10 cellular contexts compared by ENCODE assay signal in genomic region chr7:22402250-22402649, GRCh38. TPM values are rescaled to one million over a fixed set of nuclear protein-coding genes. Genes with fewer than 3 reads are reported as not detected.
DNase-seq lines count a peak whose midpoint lies in the region; ATAC-seq and TF ChIP-seq lines count a peak whose summit lies in the region.
"Had no signal": no experiment of that assay in that cellular context is flagged by ENCODE, and none has a peak within 500 bp of the region (broad histone marks: within the 10 kb centered on the region; RNA-seq: fewer than 3 reads in every experiment).

No MANE protein-coding gene starts in this region.

- no peak for DNase-seq in WTC11 (ENCODE audit: low spot score)
- DNase-seq in Peyer's patch = no peak
- no peak for DNase-seq in endothelial cell (ENCODE audit: low spot score)
- DNase-seq in superior temporal gyrus (ENCODE audit: extremely low spot score) = no peak
- no peak for DNase-seq in HPDE6-E6E7 (ENCODE audit: extremely low spot score)
- DNase-seq: thyroid gland had no signal

- POLR2A ChIA-PET in WTC11 (lab: Charles Lee) = no interaction called here

- H3K4me3 ChIP-seq in BLaER1 treated with 17β-estradiol and CSF1 and Interleukin-3, amounts not matched to agents 10 nM and 100 nM = no peak overlapping the region; a peak in 2 of 20 replicates
- H3K4me3 ChIP-seq in Peyer's patch = no peak overlapping the region
- H3K4me3 ChIP-seq: thyroid gland had no signal

- H3K27ac Mint-ChIP-seq in WTC11 (peak overlapping the region; percentile 67; the same call in 1 of the 2 replicates), endothelial cell (ENCODE audit: unreplicated experiment) (no peak overlapping the region)

- H3K9ac ChIP-seq in BLaER1 treated with 17β-estradiol and CSF1 and Interleukin-3, amounts not matched to agents 10 nM and 100 nM = no peak overlapping the region

- no peak for TF ChIP-seq CTCF in WTC11 (IDR thresholded peaks at IDR 0.05)
- no peak for TF ChIP-seq CTCF in Peyer's patch (IDR thresholded peaks at IDR 0.05)
- TF ChIP-seq CTCF in endothelial cell (IDR thresholded peaks at IDR 0.05; ENCODE audit: unreplicated experiment) = no peak

- no peaks in the 10 kb centered on the region for H3K36me3 Mint-ChIP-seq in WTC11
- no peaks in the 10 kb centered on the region for H3K36me3 Mint-ChIP-seq in endothelial cell (ENCODE audit: low read depth, unreplicated experiment)

- H3K9me3 Mint-ChIP-seq in WTC11 (no peaks in the 10 kb centered on the region), endothelial cell (ENCODE audit: unreplicated experiment) (no peaks in the 10 kb centered on the region)

- H3K4me2 ChIP-seq in BLaER1 treated with 17β-estradiol and CSF1 and Interleukin-3, amounts not matched to agents 10 nM and 100 nM = peak overlapping the region; percentile 44 to 85 (median 71)

- peaks cover 0 to 4% (median 0%) of the 10 kb centered on the region in 11 experiments; a peak in 2 of 22 replicates for H3K36me3 ChIP-seq in BLaER1 treated with 17β-estradiol and CSF1 and Interleukin-3, amounts not matched to agents 10 nM and 100 nM
- no peaks in the 10 kb centered on the region for H3K36me3 ChIP-seq in Peyer's patch
- H3K36me3 ChIP-seq: thyroid gland had no signal

- CTCF ChIA-PET in WTC11 (lab: Charles Lee) = interaction anchor here (0.6 kb wide), 1 partner anchor 9 kb away, joined by 3 read pairs; no protein-coding TSS in a partner anchor

- peak overlapping the region in 6 of 11 experiments; percentile 31 to 58 (median 36); a peak in 7 of 22 replicates for H3K27ac ChIP-seq in BLaER1 treated with 17β-estradiol and CSF1 and Interleukin-3, amounts not matched to agents 10 nM and 100 nM
- no peak overlapping the region for H3K27ac ChIP-seq in Peyer's patch
- H3K27ac ChIP-seq: thyroid gland, VCaP had no signal

- H3K9me3 ChIP-seq in BLaER1 treated with 17β-estradiol and CSF1 and Interleukin-3, amounts not matched to agents 10 nM and 100 nM (replicated peaks in 1 of 11) = peaks cover 19 to 46% (median 31%) of the 10 kb centered on the region in 11 experiments; a peak in 21 of 22 replicates
- no peaks in the 10 kb centered on the region for H3K9me3 ChIP-seq in Peyer's patch
- H3K9me3 ChIP-seq: thyroid gland had no signal

- H3K4me1 Mint-ChIP-seq in WTC11 = peaks cover 12% of the 10 kb centered on the region
- peaks cover 11% of the 10 kb centered on the region for H3K4me1 Mint-ChIP-seq in endothelial cell (ENCODE audit: unreplicated experiment)

- no peaks in the 10 kb centered on the region for H4K20me1 ChIP-seq in BLaER1 treated with 17β-estradiol and CSF1 and Interleukin-3, amounts not matched to agents 10 nM and 100 nM

- no peak overlapping the region for H3K4me3 Mint-ChIP-seq in WTC11
- H3K4me3 Mint-ChIP-seq in endothelial cell (ENCODE audit: unreplicated experiment) = no peak overlapping the region

- peaks cover 14 to 24% (median 21%) of the 10 kb centered on the region in 10 experiments for H3K4me1 ChIP-seq in BLaER1 treated with 17β-estradiol and CSF1 and Interleukin-3, amounts not matched to agents 10 nM and 100 nM
- H3K4me1 ChIP-seq in Peyer's patch = no peaks in the 10 kb centered on the region

- TF ChIP-seq POLR2A in Peyer's patch (IDR thresholded peaks at IDR 0.05) = no peak

- ATAC-seq in GM19043 (IDR thresholded peaks at IDR 0.05; ENCODE audit: low read depth, unreplicated experiment) (peak; percentile 42), HG03108 (IDR thresholded peaks at IDR 0.05; ENCODE audit: unreplicated experiment) (peak; percentile 42), WTC11 (no peak)

- H3K27me3 Mint-ChIP-seq in WTC11 (ENCODE audit: low read depth) = no peaks in the 10 kb centered on the region
- H3K27me3 Mint-ChIP-seq in endothelial cell (ENCODE audit: unreplicated experiment) = no peaks in the 10 kb centered on the region

- H3K27me3 ChIP-seq in BLaER1 treated with 17β-estradiol and CSF1 and Interleukin-3, amounts not matched to agents 10 nM and 100 nM = no peaks in the 10 kb centered on the region
- no peaks in the 10 kb centered on the region for H3K27me3 ChIP-seq in Peyer's patch
- H3K27me3 ChIP-seq: thyroid gland had no signal

TF ChIP-seq in WTC11, 78 proteins besides CTCF, POLR2A, EP300 and RAD21:
- TF ChIP-seq ZNF263 (CRISPR knock-in tag; IDR thresholded peaks at IDR 0.05; ENCODE audit: low read depth) (no peak), ZNF512 (CRISPR knock-in tag; IDR thresholded peaks at IDR 0.05; ENCODE audit: borderline replicate concordance) (no peak), CREB1 (CRISPR knock-in tag; IDR thresholded peaks at IDR 0.05) (no peak), ZMAT4 (CRISPR knock-in tag; IDR thresholded peaks at IDR 0.05) (no peak)

RNA-seq across cellular contexts. Expression of gene RAPGEF5, which starts 45.3 kb away (rescaled TPM):
- 9.9 to 12.3 TPM (median 10.3 TPM) in 3 replicates for total RNA-seq in WTC11 (2021)
- 100 to 1,000 TPM in 3 of 4 donors, 10 to 100 TPM in 1; 92.8 to 144 (median 111) TPM for total RNA-seq in Peyer's patch
- 135 TPM for total RNA-seq in endothelial cell (ENCODE audit: unreplicated experiment)

Comparison
In these comparisons a context has a peak if more than half of its experiments do, and no peak if none do; other contexts are left out.
1. H3K27ac ChIP-seq: peak in BLaER1 treated with 17β-estradiol and CSF1 and Interleukin-3, amounts not matched to agents 10 nM and 100 nM (6 of 11); none in Peyer's patch (0 of 4).